Comparison of ENCODE assay signal across 15 cellular contexts in genomic region chr17:74245145-74245817, GRCh38. TPM values are rescaled to one million over a fixed set of nuclear protein-coding genes. Genes with fewer than 3 reads are reported as not detected.
DNase-seq lines count a peak whose midpoint lies in the region; ATAC-seq and TF ChIP-seq lines count a peak whose summit lies in the region.
"Had no signal": no experiment of that assay in that cellular context is flagged by ENCODE, and none has a peak within 500 bp of the region (broad histone marks: within the 10 kb centered on the region; RNA-seq: fewer than 3 reads in every experiment).

No MANE protein-coding gene starts in this region.

- no peak for ATAC-seq in HG02970 (IDR thresholded peaks at IDR 0.05; ENCODE audit: low FRiP score, unreplicated experiment)
- ATAC-seq: activated CD8-positive, alpha-beta memory T cell treated with anti-CD3 and anti-CD28 coated beads, Interleukin-2, amount 10 ng/mL, durations not matched to agents 7 days and 5 days; naive thymus-derived CD8-positive, alpha-beta T cell had no signal

- H4K91ac ChIP-seq in neuronal stem cell (ENCODE audit: low read depth, low read length, poor library complexity) = peak overlapping the region; percentile 40

- peak overlapping the region; percentile 62 for H2BK15ac ChIP-seq in neuronal stem cell (ENCODE audit: low read length)

- H3K27ac ChIP-seq in angular gyrus (ENCODE audit: low read depth, low read length) (peak overlapping the region; percentile 98), neuronal stem cell (replicated peaks; ENCODE audit: low read length) (peak overlapping the region; percentile 30), suprapubic skin (no peak overlapping the region), right atrium auricular region (no peak overlapping the region)
- H3K27ac ChIP-seq: RWPE1 had no signal

- no peak overlapping the region for H3K4ac ChIP-seq in neuronal stem cell (ENCODE audit: low read length)

- intact Hi-C loops in head of caudate nucleus (cut with DNase I) = loop anchor here (2.0 kb wide), 1 partner anchor 32 kb away; the partner anchor contains the start of gene TTYH2

- no peak for TF ChIP-seq POLR2A in suprapubic skin (IDR thresholded peaks at IDR 0.05)

- H2AK5ac ChIP-seq in neuronal stem cell (ENCODE audit: low read depth, low read length) = peak overlapping the region; percentile 96

- H4K8ac ChIP-seq in neuronal stem cell (ENCODE audit: low read depth, low read length) = no peak overlapping the region

- H3K9me3 ChIP-seq in neuronal stem cell (replicated peaks in 1 of 2; ENCODE audit: control insufficient read depth in 2 of 2, insufficient read depth in 1 of 2, low read depth in 1 of 2, low read length in 2 of 2) (peaks cover 0 to 4% of the 10 kb centered on the region in 2 donors), suprapubic skin (no peaks in the 10 kb centered on the region), right atrium auricular region (no peaks in the 10 kb centered on the region)

- H3K36me3 ChIP-seq in neuronal stem cell (replicated peaks in 1 of 2; ENCODE audit: control insufficient read depth in 2 of 2, insufficient read depth in 2 of 2, low read length in 2 of 2) = peaks cover 0 to 16% of the 10 kb centered on the region in 2 donors
- no peaks in the 10 kb centered on the region for H3K36me3 ChIP-seq in suprapubic skin
- no peaks in the 10 kb centered on the region for H3K36me3 ChIP-seq in right atrium auricular region

- in situ Hi-C loops in G401 (cut with HindIII; ENCODE audit: low sequenced_read_pairs) = no loop called here

- H2BK12ac ChIP-seq in neuronal stem cell (ENCODE audit: low read length) = no peak overlapping the region

- no peak for TF ChIP-seq EP300 in suprapubic skin (IDR thresholded peaks at IDR 0.05)

- peak overlapping the region; percentile 60 for H3K9ac ChIP-seq in neuronal stem cell (ENCODE audit: low read depth, low read length, poor library complexity)

- TF ChIP-seq CTCF in suprapubic skin (IDR thresholded peaks at IDR 0.05) = no peak
- no peak for TF ChIP-seq CTCF in right atrium auricular region (IDR thresholded peaks at IDR 0.05)

- H3K18ac ChIP-seq in neuronal stem cell (ENCODE audit: low read length) = peak overlapping the region; percentile 97

- H3K4me3 ChIP-seq in neuronal stem cell (ENCODE audit: low read length in 2 of 2) (peak overlapping the region; percentile 3 to 11), suprapubic skin (no peak overlapping the region), right atrium auricular region (no peak overlapping the region)

- H2BK5ac ChIP-seq in neuronal stem cell (ENCODE audit: low read length) = no peak overlapping the region

- peak overlapping the region; percentile 86 for H2AFZ ChIP-seq in neuronal stem cell (ENCODE audit: low read length)

- peak overlapping the region; percentile 53 for H3K23ac ChIP-seq in neuronal stem cell (ENCODE audit: low read depth, low read length, poor library complexity)

- H2BK120ac ChIP-seq in neuronal stem cell (ENCODE audit: low read depth, low read length) = no peak overlapping the region

- H3K27me3 ChIP-seq in neuronal stem cell (ENCODE audit: control insufficient read depth in 3 of 3, insufficient read depth in 3 of 3, low read depth in 1 of 3, low read length in 3 of 3) (peaks cover 0 to 7% (median 0%) of the 10 kb centered on the region in 3 experiments), suprapubic skin (no peaks in the 10 kb centered on the region), right atrium auricular region (no peaks in the 10 kb centered on the region)

- peak; percentile 36 for DNase-seq in G401 (ENCODE audit: low spot score)
- DNase-seq in head of caudate nucleus = peak; percentile 77 to 98 (median 93)
- DNase-seq in neuronal stem cell (ENCODE audit: low spot score) = peak; percentile 87
- DNase-seq in suprapubic skin (ENCODE audit: low spot score in 2 of 2) = no peak
- no peak for DNase-seq in AG08396 (ENCODE audit: low spot score)
- no peak for DNase-seq in right atrium auricular region (ENCODE audit: low spot score)
- DNase-seq: activated CD8-positive, alpha-beta memory T cell treated with anti-CD3 and anti-CD28 coated beads, Interleukin-2, amount 10 ng/mL, durations not matched to agents 7 days and 5 days; naive thymus-derived CD8-positive, alpha-beta T cell; NCI-H510A treated with DMSO at 0.1 percent for 48 hours had no signal

- H3K4me2 ChIP-seq in neuronal stem cell (ENCODE audit: insufficient read depth, low read length, poor library complexity, severe bottlenecking) = peak overlapping the region; percentile 28

- no peak overlapping the region for H3K14ac ChIP-seq in neuronal stem cell (ENCODE audit: low read length)

- no peaks in the 10 kb centered on the region for H3K79me1 ChIP-seq in neuronal stem cell (ENCODE audit: low read depth, low read length)

- WGBS in neuronal stem cell (ENCODE audit: extremely low coverage in 2 of 2, insufficient read length in 2 of 2, insufficient replicate concordance in 1 of 2), 2 donors = no CpG with 5 or more reads among the region's 21 CpGs
- 73% methylated on average over 12 of the region's 21 CpGs for WGBS in suprapubic skin

- H3K4me1 ChIP-seq in neuronal stem cell (ENCODE audit: control insufficient read depth in 2 of 2, insufficient read depth in 1 of 2, low read depth in 1 of 2, low read length in 2 of 2) (peaks cover 20 to 23% of the 10 kb centered on the region in 2 donors), suprapubic skin (peaks cover 11% of the 10 kb centered on the region), right atrium auricular region (peaks cover 0 to 55% of the 10 kb centered on the region in 2 donors)

RNA-seq across cellular contexts. Expression of gene DNAI2, which starts 28.8 kb away (rescaled TPM):
- total RNA-seq in G401 (2014; rRNA removed; shearing (Covaris generic)) = not detected in 2 replicates
- 0.04 TPM for polyA plus RNA-seq in neuronal stem cell (2013, experiment 1 of 2)
- polyA plus RNA-seq in neuronal stem cell (2013, experiment 2 of 2) = not detected
- total RNA-seq in suprapubic skin = not detected
- total RNA-seq in right atrium auricular region = not detected
- total RNA-seq: endothelial cell of umbilical vein had no signal
- polyA plus RNA-seq: adipose tissue, BJ, endothelial cell of umbilical vein had no signal

RNA-seq across cellular contexts. Expression of gene TTYH2, which starts 31.9 kb away (rescaled TPM):
- 3.4 and 7.6 TPM in 2 replicates for total RNA-seq in G401 (2014; rRNA removed; shearing (Covaris generic))
- 1.3 TPM for polyA plus RNA-seq in neuronal stem cell (2013, experiment 1 of 2)
- polyA plus RNA-seq in neuronal stem cell (2013, experiment 2 of 2) = 1.1 TPM
- total RNA-seq in suprapubic skin (10 to 100 TPM in 1 of 4 donors, 1 to 10 TPM in 3; 5.7 to 12.0 (median 8.2) TPM), right atrium auricular region (10 to 100 TPM; 18.2 to 26.0 TPM)

RNA-seq across cellular contexts. Expression of gene RPL38, which starts 41.8 kb away (rescaled TPM):
- 1,888 and 3,125 TPM in 2 replicates for total RNA-seq in G401 (2014; rRNA removed; shearing (Covaris generic))
- 4,161 TPM for polyA plus RNA-seq in neuronal stem cell (2013, experiment 1 of 2)
- 4,332 TPM for polyA plus RNA-seq in neuronal stem cell (2013, experiment 2 of 2)
- total RNA-seq in suprapubic skin = 1,000 to 10,000 TPM in 1 of 4 donors, 100 to 1,000 TPM in 3; 565 to 1,273 (median 679) TPM
- total RNA-seq in right atrium auricular region = 100 to 1,000 TPM; 212 to 310 TPM

Comparison
In these comparisons a context has a peak if more than half of its experiments do, and no peak if none do; other contexts are left out.
1. DNase-seq: peak in G401 (single experiment), head of caudate nucleus (42 of 42) and neuronal stem cell (single experiment); none in suprapubic skin (0 of 2), AG08396 (single experiment) and right atrium auricular region (single experiment).
2. H3K27ac ChIP-seq: peak in angular gyrus (single experiment) and neuronal stem cell (single experiment); none in suprapubic skin (single experiment) and right atrium auricular region (0 of 2).
3. H3K4me3 ChIP-seq: peak in neuronal stem cell (2 of 2); none in suprapubic skin (single experiment) and right atrium auricular region (0 of 2).